ENCODE assay signal across 8 cellular contexts in genomic region chr6:47310131-47310480, GRCh38. TPM values are rescaled to one million over a fixed set of nuclear protein-coding genes. Genes with fewer than 3 reads are reported as not detected.
DNase-seq lines count a peak whose midpoint lies in the region; ATAC-seq and TF ChIP-seq lines count a peak whose summit lies in the region.

No MANE protein-coding gene starts in this region.

- no peak for TF ChIP-seq CTCF in nephron progenitor cell (IDR thresholded peaks at IDR 0.05)

- H3K4me3 ChIP-seq in adipocyte (ENCODE audit: low read length) = peak overlapping the region; percentile 93

- H3K9me3 Mint-ChIP-seq in nephron progenitor cell = peaks cover 19% of the 10 kb centered on the region

- peak overlapping the region; percentile 92 for H3K4me3 Mint-ChIP-seq in nephron progenitor cell

- peak overlapping the region; percentile 90 for H3K9ac ChIP-seq in adipocyte (ENCODE audit: low read length)

- no peaks in the 10 kb centered on the region for H3K36me3 Mint-ChIP-seq in nephron progenitor cell (ENCODE audit: low read depth)

- ATAC-seq in GM18511 (IDR thresholded peaks at IDR 0.05; ENCODE audit: unreplicated experiment) (peak; percentile 14), HG03354 (IDR thresholded peaks at IDR 0.05; ENCODE audit: poor library complexity, severe bottlenecking, unreplicated experiment) (peak; percentile 15), Right ventricle myocardium inferior (no peak), Right ventricle myocardium superior (ENCODE audit: poor library complexity) (no peak)

- peaks cover 28% of the 10 kb centered on the region for H3K4me1 ChIP-seq in adipocyte (ENCODE audit: control insufficient read depth, insufficient read depth, low read length)

- H3K9me3 ChIP-seq in adipocyte (ENCODE audit: control insufficient read depth, low read length) = no peaks in the 10 kb centered on the region

- H3K27ac Mint-ChIP-seq in nephron progenitor cell = no peak overlapping the region

- DNase-seq in adipocyte (ENCODE audit: low read depth) = no peak
- DNase-seq in nephron progenitor cell = no peak
- no peak for DNase-seq in stimulated activated CD4-positive, alpha-beta T cell treated with anti-CD3 and anti-CD28 coated beads, Interleukin-2, amount 100 ng/mL, for 24 hours
- no peak for DNase-seq in Right ventricle myocardium inferior (ENCODE audit: missing footprints)
- DNase-seq in Right ventricle myocardium superior = no peak
- DNase-seq in NCI-H2107 (lab: John Stamatoyannopoulos, UW) = no peak

- H3K4me1 Mint-ChIP-seq in nephron progenitor cell = peaks cover 17% of the 10 kb centered on the region

- peaks cover 3% of the 10 kb centered on the region for H3K27me3 Mint-ChIP-seq in nephron progenitor cell (ENCODE audit: low read depth, poor library complexity)

- H3K36me3 ChIP-seq in adipocyte (ENCODE audit: control insufficient read depth, insufficient read depth, low read length, severe bottlenecking) = no peaks in the 10 kb centered on the region

- no peaks in the 10 kb centered on the region for H3K27me3 ChIP-seq in adipocyte (replicated peaks; ENCODE audit: control insufficient read depth, insufficient read depth, low read length)

- intact Hi-C loops in Right ventricle myocardium inferior (cut with DNase I) (loop anchor here (1.0 to 5.0 kb wide), 3 partner anchors 213 to 463 kb away; no protein-coding TSS in a partner anchor), Right ventricle myocardium superior (cut with DNase I) (loop anchor here (5.0 kb wide), 1 partner anchor 463 kb away; no protein-coding TSS in a partner anchor)

RNA-seq across cellular contexts. Expression of gene TNFRSF21, which starts 0.4 kb away (rescaled TPM):
- 15.3 TPM for total RNA-seq in Right ventricle myocardium inferior
- total RNA-seq in Right ventricle myocardium superior = 10.9 TPM

Comparison
In these comparisons a context has a peak if more than half of its experiments do, and no peak if none do; other contexts are left out.
1. ATAC-seq: peak in GM18511 (single experiment) and HG03354 (single experiment); none in Right ventricle myocardium inferior (single experiment) and Right ventricle myocardium superior (single experiment).